Comparison of ENCODE assay signal across 22 cellular contexts in genomic region chr19:42389899-42390298, GRCh38. TPM values are rescaled to one million over a fixed set of nuclear protein-coding genes. Genes with fewer than 3 reads are reported as not detected.
DNase-seq lines count a peak whose midpoint lies in the region; ATAC-seq and TF ChIP-seq lines count a peak whose summit lies in the region.
"Had no signal": no experiment of that assay in that cellular context is flagged by ENCODE, and none has a peak within 500 bp of the region (broad histone marks: within the 10 kb centered on the region; RNA-seq: fewer than 3 reads in every experiment).

CNFN (minus strand) TSS chr19:42390297; CDS start chr19:42389037, 1,260 bp downstream.

- H3K27me3 Mint-ChIP-seq in T-helper 17 cell, result peaks cover 28% of the 10 kb centered on the region

- H3K4me3 ChIP-seq in H7 (ENCODE audit: insufficient read depth, low read depth, low read length) (no peak within 1 kb of the TSS), esophagus squamous epithelium (peak within 1 kb of the TSS; percentile 13 to 51 (median 34)), skin epidermis (peak within 1 kb of the TSS in 5 of 7 experiments; percentile 1 to 24 (median 12))
- H3K4me3 ChIP-seq: K562, SJSA1 had no signal

- no peak for DNase-seq in H7
- no peak for DNase-seq in T-helper 17 cell
- no peak for DNase-seq in esophagus squamous epithelium (lab: John Stamatoyannopoulos, UW)
- DNase-seq in stimulated activated CD4-positive, alpha-beta T cell treated with anti-CD3 and anti-CD28 coated beads, Interleukin-2, amount 100 ng/mL, for 48 hours, result no peak
- DNase-seq in superior temporal gyrus (ENCODE audit: extremely low spot score), result no peak
- DNase-seq: Calu3; CD8-positive, alpha-beta memory T cell; DMS153; GDM1; MM.1S; NCI-H1048; NCI-H2029; NCI-H226; NCI-H524; NCI-H82 had no signal

- peaks cover 4 to 18% (median 9%) of the 10 kb centered on the region in 3 donors for H3K4me1 ChIP-seq in esophagus squamous epithelium

- H3K27me3 ChIP-seq in H7 (ENCODE audit: control insufficient read depth, insufficient read depth, low read length) (peaks cover 17% of the 10 kb centered on the region), esophagus squamous epithelium (peaks cover 0 to 67% (median 0%) of the 10 kb centered on the region in 4 donors)

- TF ChIP-seq CTCF in esophagus squamous epithelium (IDR thresholded peaks at IDR 0.05), result no peak

- no peak within 1 kb of the TSS for H3K27ac Mint-ChIP-seq in T-helper 17 cell

- H3K4me3 Mint-ChIP-seq in T-helper 17 cell, result peak within 1 kb of the TSS; percentile 55

- H3K36me3 Mint-ChIP-seq in T-helper 17 cell (ENCODE audit: low read depth), result peaks cover 11% of the 10 kb centered on the region
- H3K36me3 Mint-ChIP-seq: CD8-positive, alpha-beta memory T cell had no signal

- no peak for TF ChIP-seq POLR2A in esophagus squamous epithelium (IDR thresholded peaks at IDR 0.05)

- ATAC-seq in T-helper 17 cell (no peak), GM18867 (IDR thresholded peaks at IDR 0.05; ENCODE audit: unreplicated experiment) (no peak), GM18502 (IDR thresholded peaks at IDR 0.05; ENCODE audit: poor library complexity, unreplicated experiment) (no peak)
- ATAC-seq: K562 had no signal

- H3K36me3 ChIP-seq in H7 (replicated peaks; ENCODE audit: control insufficient read depth, insufficient read depth, low read length) (no peaks in the 10 kb centered on the region), esophagus squamous epithelium (no peaks in the 10 kb centered on the region)
- H3K36me3 ChIP-seq: SJSA1 had no signal

- intact Hi-C loops in esophagus squamous epithelium (cut with DNase I), result no loop called here

- WGBS in esophagus squamous epithelium, 2 donors, result 48 to 49% methylated on average over 10 to 12 of the region's 12 CpGs

- H3K27ac ChIP-seq in esophagus squamous epithelium, result peak within 1 kb of the TSS in 3 of 4 donors; percentile 45 to 61 (median 61)
- H3K27ac ChIP-seq in skin epidermis, result peak within 1 kb of the TSS in 8 of 21 experiments; percentile 3 to 67 (median 32)
- H3K27ac ChIP-seq: C4-2B, SJSA1 had no signal

- peaks cover 15% of the 10 kb centered on the region for H3K4me1 Mint-ChIP-seq in T-helper 17 cell

- H3K9me3 ChIP-seq in T-helper 17 cell (ENCODE audit: control insufficient read depth, low read length, poor library complexity, severe bottlenecking) (no peaks in the 10 kb centered on the region), esophagus squamous epithelium (no peaks in the 10 kb centered on the region)
- H3K9me3 ChIP-seq: SJSA1 had no signal

RNA-seq across cellular contexts. Expression of gene CNFN, which starts in this region (rescaled TPM):
- total RNA-seq in H7 (2014; rRNA removed; shearing (Covaris generic)), result 7.8 and 11.5 TPM in 2 replicates
- total RNA-seq in T-helper 17 cell, result not detected
- 1,000 to 10,000 TPM in 2 of 4 donors, 100 to 1,000 TPM in 2; 530 to 1,759 (median 921) TPM for total RNA-seq in esophagus squamous epithelium
- total RNA-seq: CD8-positive, alpha-beta memory T cell; LHCN-M2; SJSA1 had no signal

Comparison
In these comparisons a context has a peak if more than half of its experiments do, and no peak if none do; other contexts are left out.
1. RNA of gene CNFN (total RNA-seq): 530 to 1,759 TPM in esophagus squamous epithelium; 7.8 to 11.5 TPM in H7 and not detected in T-helper 17 cell; every median in the first group is over 10 times any median in the second.